ENCODE assay signal across 11 cellular contexts in the genomic region with DNA sequence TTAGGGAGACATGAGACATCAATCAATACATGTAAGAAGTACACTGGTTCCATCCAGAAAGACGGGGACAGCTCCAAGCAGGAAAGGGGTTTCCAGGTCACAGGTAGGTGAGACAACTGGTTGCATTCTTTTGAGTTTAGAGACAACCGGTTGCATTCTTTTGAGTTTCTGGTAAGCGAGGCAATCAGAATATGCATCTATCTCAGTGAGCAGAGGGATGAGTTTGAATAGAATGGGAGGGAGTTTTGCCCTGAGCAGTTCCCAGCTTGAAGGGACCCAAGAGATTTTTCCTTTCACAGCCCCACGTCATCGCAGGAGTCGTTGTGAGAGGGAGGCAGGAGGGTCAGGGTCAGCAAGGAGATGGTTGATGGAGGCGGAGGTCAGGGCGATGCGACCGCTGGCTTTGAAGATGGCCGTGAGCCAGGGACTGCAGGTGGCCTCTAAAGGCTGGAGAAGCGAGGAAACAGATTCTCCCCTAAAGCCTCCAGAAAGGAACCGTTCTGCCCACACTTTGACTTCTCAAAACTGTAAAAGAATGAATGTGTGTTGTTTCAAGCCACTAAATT. TPM values are rescaled to one million over a fixed set of nuclear protein-coding genes. Genes with fewer than 3 reads are reported as not detected.
A peak's percentile ranks its signal among the peaks of the same experiment; 100 is the strongest.
DNase-seq lines count a peak whose midpoint lies in the region; ATAC-seq and TF ChIP-seq lines count a peak whose summit lies in the region.
"Had no signal": no experiment of that assay in that cellular context is flagged by ENCODE, and none has a peak within 500 bp of the region (broad histone marks: within the 10 kb centered on the region; RNA-seq: fewer than 3 reads in every experiment).

No MANE protein-coding gene starts in this region.

- H4K20me1 ChIP-seq in SU-DHL-6 (ENCODE audit: low read depth, low read length), result no peaks in the 10 kb centered on the region

- DNase-seq in trophoblast cell, result no peak
- DNase-seq in NCI-H146 treated with DMSO at 0.1 percent for 48 hours (lab: John Stamatoyannopoulos, UW; ENCODE audit: unreplicated experiment), result no peak
- no peak for DNase-seq in hypothalamus (lab: John Stamatoyannopoulos, UW)
- DNase-seq in SKM-1 (lab: John Stamatoyannopoulos, UW; ENCODE audit: unreplicated experiment), result no peak
- DNase-seq: left colon, NCI-H1092 treated with DMSO at 0.1 percent for 48 hours, PC-9 had no signal

- H4K91ac ChIP-seq in trophoblast cell (ENCODE audit: low read depth, low read length), result no peak overlapping the region

- no peak overlapping the region for H4K12ac ChIP-seq in trophoblast cell (ENCODE audit: low read depth, low read length)

- H3K4me1 ChIP-seq in trophoblast cell (ENCODE audit: control insufficient read depth in 1 of 2, insufficient read depth in 2 of 2, low read length in 2 of 2), result peaks cover 6 to 12% of the 10 kb centered on the region in 2 experiments
- H3K4me1 ChIP-seq: esophagus muscularis mucosa had no signal

- H3K9ac ChIP-seq in SU-DHL-6 (ENCODE audit: low read length) (peak overlapping the region; percentile 42), trophoblast cell (ENCODE audit: low read length) (no peak overlapping the region)

- no peak for TF ChIP-seq CTCF in SU-DHL-6 (IDR thresholded peaks at IDR 0.05; ENCODE audit: insufficient read depth, low read length, poor library complexity, severe bottlenecking)

- no peaks in the 10 kb centered on the region for H3K9me3 ChIP-seq in SU-DHL-6 (ENCODE audit: insufficient read depth, low read length)
- peaks cover 3% of the 10 kb centered on the region for H3K9me3 ChIP-seq in trophoblast cell (ENCODE audit: insufficient read depth, low read depth, low read length)

- no peak overlapping the region for H2AK5ac ChIP-seq in trophoblast cell (ENCODE audit: low read length)

- ATAC-seq in GM18909 (IDR thresholded peaks at IDR 0.05; ENCODE audit: poor library complexity, unreplicated experiment) (peak; percentile 34), HG02623 (IDR thresholded peaks at IDR 0.05; ENCODE audit: unreplicated experiment) (peak; percentile 22)

- H3K4me3 ChIP-seq in SU-DHL-6 (ENCODE audit: insufficient read depth, low read length, poor library complexity, severe bottlenecking) (peak overlapping the region; percentile 26), trophoblast cell (ENCODE audit: low read depth, low read length) (no peak overlapping the region)
- H3K4me3 ChIP-seq: esophagus muscularis mucosa, PC-9 had no signal

- H3K36me3 ChIP-seq in SU-DHL-6 (ENCODE audit: low read length) (no peaks in the 10 kb centered on the region), trophoblast cell (ENCODE audit: control insufficient read depth in 1 of 2, insufficient read depth in 2 of 2, low read length in 2 of 2) (no peaks in the 10 kb centered on the region)
- H3K36me3 ChIP-seq: esophagus muscularis mucosa had no signal

- H3F3A ChIP-seq in SU-DHL-6 (ENCODE audit: insufficient read depth), result peaks cover 17% of the 10 kb centered on the region

- peak overlapping the region; percentile 52 for H3K4me2 ChIP-seq in SU-DHL-6 (ENCODE audit: low read depth, low read length, poor library complexity, severe bottlenecking)
- H3K4me2 ChIP-seq in trophoblast cell (ENCODE audit: low read length), result no peak overlapping the region
- H3K4me2 ChIP-seq: PC-9 had no signal

- no peaks in the 10 kb centered on the region for H3K27me3 ChIP-seq in SU-DHL-6 (ENCODE audit: low read length)
- H3K27me3 ChIP-seq in trophoblast cell (ENCODE audit: insufficient read depth, low read length), result no peaks in the 10 kb centered on the region

- H3K79me2 ChIP-seq in SU-DHL-6 (ENCODE audit: insufficient read depth, low read length), result no peaks in the 10 kb centered on the region
- no peaks in the 10 kb centered on the region for H3K79me2 ChIP-seq in trophoblast cell (ENCODE audit: control insufficient read depth, insufficient read depth, low read length, poor library complexity)

- H3K9me2 ChIP-seq in SU-DHL-6 (replicated peaks; ENCODE audit: insufficient read depth, low read length), result no peaks in the 10 kb centered on the region

- no peak overlapping the region for H2BK12ac ChIP-seq in trophoblast cell (ENCODE audit: low read length)

- no peak overlapping the region for H4K8ac ChIP-seq in trophoblast cell (ENCODE audit: low read depth, low read length)

- no peak overlapping the region for H2BK120ac ChIP-seq in trophoblast cell (ENCODE audit: insufficient read depth, low read length, poor library complexity)

- H2AFZ ChIP-seq in SU-DHL-6 (ENCODE audit: low read depth, low read length, severe bottlenecking), result peak overlapping the region; percentile 7
- H2AFZ ChIP-seq in trophoblast cell (ENCODE audit: insufficient read depth, low read length, poor library complexity), result no peak overlapping the region
- H2AFZ ChIP-seq: PC-9 had no signal

- H3K18ac ChIP-seq in trophoblast cell (ENCODE audit: low read length), result no peak overlapping the region

- H3K14ac ChIP-seq in trophoblast cell (ENCODE audit: low read length), result no peak overlapping the region

- WGBS in trophoblast cell (ENCODE audit: extremely low coverage, insufficient coverage, insufficient read length), result no CpG with 5 or more reads among the region's 13 CpGs

- H3K27ac ChIP-seq in SU-DHL-6 (ENCODE audit: low read depth, low read length) (peak overlapping the region; percentile 88), trophoblast cell (ENCODE audit: low read depth, low read length) (no peak overlapping the region)
- H3K27ac ChIP-seq: esophagus muscularis mucosa, PC-9 had no signal

- H3K79me1 ChIP-seq in trophoblast cell (ENCODE audit: low read length), result no peaks in the 10 kb centered on the region

- no peak overlapping the region for H3K4ac ChIP-seq in trophoblast cell (ENCODE audit: low read depth, low read length)

- peak overlapping the region; percentile 2 for H2BK5ac ChIP-seq in trophoblast cell (ENCODE audit: low read depth, low read length, poor library complexity)

- H3K23ac ChIP-seq in trophoblast cell (ENCODE audit: low read length), result no peak overlapping the region

RNA-seq across cellular contexts. Expression of a gene that starts 36.5 kb away (rescaled TPM):
- 4.1 and 4.2 TPM in 2 replicates for polyA plus RNA-seq in trophoblast cell (2013)
